18 cellular contexts compared by ENCODE assay signal in genomic region chr4:177444911-177445736, GRCh38. TPM values are rescaled to one million over a fixed set of nuclear protein-coding genes. Genes with fewer than 3 reads are reported as not detected.
DNase-seq lines count a peak whose midpoint lies in the region; ATAC-seq, FAIRE-seq and TF ChIP-seq lines count a peak whose summit lies in the region.
"Had no signal": no experiment of that assay in that cellular context is flagged by ENCODE, and none has a peak within 500 bp of the region (broad histone marks: within the 10 kb centered on the region; RNA-seq: fewer than 3 reads in every experiment).

No MANE protein-coding gene starts in this region.

- no peak overlapping the region for H3K9ac ChIP-seq in HepG2 (ENCODE audit: insufficient read depth, low read depth, low read length)

- TF ChIP-seq POLR2A in HepG2 (IDR thresholded peaks at IDR 0.05; ENCODE audit: insufficient read depth in 1 of 2, low read depth in 2 of 2, low read length in 2 of 2): no peak
- no peak for TF ChIP-seq POLR2A in right lobe of liver (IDR thresholded peaks at IDR 0.05)

- 84% methylated on average over 26 of the region's 26 CpGs for WGBS in HepG2 (ENCODE audit: low lambda C conversion rate)
- WGBS in right lobe of liver (ENCODE audit: insufficient coverage, low coverage, low lambda C conversion rate, missing lambda C conversion rate): 96% methylated on average over 6 of the region's 26 CpGs

- no peaks in the 10 kb centered on the region for H3K9me3 Mint-ChIP-seq in activated T-helper 2 cell treated with anti-CD3 and anti-CD28 coated beads, Interferon-gamma antibody, Interleukin-2, Interleukin-4, amounts not matched to agents 10 μg/mL and 5 μg/mL and 100 μg/mL, durations not matched to agents 14 hours and 24 hours and 36 hours

- intact Hi-C loops in HepG2 (cut with micrococcal nuclease; ENCODE audit: unreplicated experiment) (loop anchor here (5.0 kb wide), 3 partner anchors 53 to 1293 kb away; no protein-coding TSS in a partner anchor), right lobe of liver (cut with DNase I) (no loop called here), cardiac septum (cut with DNase I) (no loop called here)
- intact Hi-C loops in activated T-helper 2 cell treated with anti-CD3 and anti-CD28 coated beads, Interferon-gamma antibody, Interleukin-2, Interleukin-4, amounts not matched to agents 10 μg/mL and 5 μg/mL and 100 μg/mL, durations not matched to agents 14 hours and 24 hours and 36 hours (cut with micrococcal nuclease): loop anchor here (5.0 kb wide), 1 partner anchor 43 kb away; no protein-coding TSS in a partner anchor

- no peak overlapping the region for H3K27ac Mint-ChIP-seq in activated T-helper 2 cell treated with anti-CD3 and anti-CD28 coated beads, Interferon-gamma antibody, Interleukin-2, Interleukin-4, amounts not matched to agents 10 μg/mL and 5 μg/mL and 100 μg/mL, durations not matched to agents 14 hours and 24 hours and 36 hours

- H3K4me1 ChIP-seq in HepG2 (ENCODE audit: insufficient read depth, low read length) (peaks cover 18% of the 10 kb centered on the region), right lobe of liver (peaks cover 0 to 12% (median 3%) of the 10 kb centered on the region in 4 donors)

- TF ChIP-seq CTCF in HepG2 (CRISPR knock-in tag; IDR thresholded peaks at IDR 0.05) (no peak), right lobe of liver (IDR thresholded peaks at IDR 0.05) (no peak)

- peaks cover 45% of the 10 kb centered on the region for H3K4me1 Mint-ChIP-seq in activated T-helper 2 cell treated with anti-CD3 and anti-CD28 coated beads, Interferon-gamma antibody, Interleukin-2, Interleukin-4, amounts not matched to agents 10 μg/mL and 5 μg/mL and 100 μg/mL, durations not matched to agents 14 hours and 24 hours and 36 hours (ENCODE audit: low read depth)

- H3K9me3 ChIP-seq in HepG2 (ENCODE audit: low read length): no peaks in the 10 kb centered on the region
- H3K9me3 ChIP-seq in right lobe of liver: no peaks in the 10 kb centered on the region
- H3K9me3 ChIP-seq: esophagus muscularis mucosa, lower lobe of right lung, ovary, thyroid gland had no signal

- H3K4me3 Mint-ChIP-seq in activated T-helper 2 cell treated with anti-CD3 and anti-CD28 coated beads, Interferon-gamma antibody, Interleukin-2, Interleukin-4, amounts not matched to agents 10 μg/mL and 5 μg/mL and 100 μg/mL, durations not matched to agents 14 hours and 24 hours and 36 hours (ENCODE audit: low read depth): peak overlapping the region; percentile 54

- no peak overlapping the region for H2AFZ ChIP-seq in HepG2 (ENCODE audit: low read length)

- H3K27me3 ChIP-seq in HepG2 (ENCODE audit: control insufficient read depth in 1 of 2, insufficient read depth in 2 of 2, low read length in 2 of 2): no peaks in the 10 kb centered on the region
- no peaks in the 10 kb centered on the region for H3K27me3 ChIP-seq in right lobe of liver
- H3K27me3 ChIP-seq: esophagus muscularis mucosa, ovary, thyroid gland had no signal

- no peak overlapping the region for H3K27ac ChIP-seq in HepG2 (ENCODE audit: extremely low read length, insufficient read depth, low read length)
- H3K27ac ChIP-seq in right lobe of liver: no peak overlapping the region
- H3K27ac ChIP-seq: esophagus muscularis mucosa, lower lobe of right lung, ovary, thyroid gland had no signal

- H3K36me3 Mint-ChIP-seq in activated T-helper 2 cell treated with anti-CD3 and anti-CD28 coated beads, Interferon-gamma antibody, Interleukin-2, Interleukin-4, amounts not matched to agents 10 μg/mL and 5 μg/mL and 100 μg/mL, durations not matched to agents 14 hours and 24 hours and 36 hours (ENCODE audit: low read depth): peaks cover under 1% of the 10 kb centered on the region

- ATAC-seq in HepG2 (no peak), right lobe of liver (no peak)
- ATAC-seq: lower lobe of right lung had no signal

- H3K4me3 ChIP-seq in HepG2 (replicated peaks in 1 of 3; ENCODE audit: insufficient read depth in 1 of 3, low read depth in 2 of 3, low read length in 3 of 3): no peak overlapping the region
- no peak overlapping the region for H3K4me3 ChIP-seq in right lobe of liver
- H3K4me3 ChIP-seq: lower lobe of right lung, ovary, thyroid gland had no signal

- no peaks in the 10 kb centered on the region for H4K20me1 ChIP-seq in HepG2 (ENCODE audit: insufficient read depth, low read length)

- no peaks in the 10 kb centered on the region for H3K79me2 ChIP-seq in HepG2 (ENCODE audit: insufficient read depth, low read length)

- TF ChIP-seq RAD21 in HepG2 (CRISPR knock-in tag; IDR thresholded peaks at IDR 0.05): no peak

- BruUV-seq in HepG2 (replicated peaks; lab: Mats Ljungman, UMichigan): no TSS peak

- H3K27me3 Mint-ChIP-seq in activated T-helper 2 cell treated with anti-CD3 and anti-CD28 coated beads, Interferon-gamma antibody, Interleukin-2, Interleukin-4, amounts not matched to agents 10 μg/mL and 5 μg/mL and 100 μg/mL, durations not matched to agents 14 hours and 24 hours and 36 hours (ENCODE audit: low read depth): no peaks in the 10 kb centered on the region

- H3K4me2 ChIP-seq in HepG2 (ENCODE audit: low read depth, low read length): no peak overlapping the region

- H3K36me3 ChIP-seq in HepG2 (replicated peaks in 1 of 2; ENCODE audit: control insufficient read depth in 1 of 2, insufficient read depth in 2 of 2, low read length in 2 of 2): no peaks in the 10 kb centered on the region
- H3K36me3 ChIP-seq in right lobe of liver: no peaks in the 10 kb centered on the region
- H3K36me3 ChIP-seq: esophagus muscularis mucosa, lower lobe of right lung, ovary, thyroid gland had no signal

- TF ChIP-seq EP300 in HepG2 (IDR thresholded peaks at IDR 0.05; ENCODE audit: low read depth in 2 of 2, low read length in 2 of 2): no peak
- TF ChIP-seq EP300 in HepG2 (CRISPR knock-in tag; IDR thresholded peaks at IDR 0.05; ENCODE audit: borderline replicate concordance): no peak

- in situ Hi-C loops in HepG2 (cut with HindIII; ENCODE audit: extremely low pct_ligation_motif_present, low pct_unique_long_range_greater_than_20kb): no loop called here

- FAIRE-seq in HepG2 (lab: Jason Lieb, UNC): no peak
- FAIRE-seq: colon had no signal

- POLR2A ChIA-PET in HepG2 (lab: Yijun Ruan, JAX): no interaction called here

- no peak for DNase-seq in HepG2 (ENCODE audit: low spot score)
- DNase-seq in right lobe of liver: no peak
- DNase-seq in activated T-helper 2 cell treated with anti-CD3 and anti-CD28 coated beads, Interferon-gamma antibody, Interleukin-2, Interleukin-4, amounts not matched to agents 10 μg/mL and 5 μg/mL and 100 μg/mL, durations not matched to agents 14 hours and 24 hours and 36 hours (ENCODE audit: low spot score): no peak
- peak; percentile 69 for DNase-seq in islet precursor cell
- DNase-seq in T-helper 9 cell: no peak
- no peak for DNase-seq in NCI-H446 (lab: John Stamatoyannopoulos, UW)
- DNase-seq in cardiac septum (ENCODE audit: low spot score): no peak
- no peak for DNase-seq in germinal center (ENCODE audit: low spot score)
- DNase-seq: hypothalamus; Kasumi-1; lower lobe of right lung; NCI-H1694 treated with DMSO at 0.1 percent for 48 hours; ovary; SHP77; stimulated activated CD4-positive, alpha-beta T cell treated with anti-CD3 and anti-CD28 coated beads, Interleukin-12 subunit alpha, Interleukin-12 subunit beta, amount 100 ng/mL, for 4 hours had no signal

- CTCF ChIA-PET in HepG2 (lab: Yijun Ruan, JAX; ENCODE audit: low intra/inter-chr PET ratio, low total read pairs): no interaction called here

TF ChIP-seq in HepG2, 621 proteins besides CTCF, POLR2A, EP300 and RAD21 (continues in another document):
- no peak for TF ChIP-seq KDM2A (CRISPR knock-in tag; IDR thresholded peaks at IDR 0.05; ENCODE audit: borderline replicate concordance, low read depth)
- TF ChIP-seq ZFP91 (CRISPR knock-in tag; IDR thresholded peaks at IDR 0.05; ENCODE audit: borderline replicate concordance): no peak

RNA-seq across cellular contexts. Expression of gene AGA, which starts 2.9 kb away (rescaled TPM):
- 12.2 and 22.3 TPM in 2 replicates for total RNA-seq in HepG2 (2016; rRNA removed; fragmentation: Illumina TruSeq; extraction: Trizol)
- total RNA-seq in HepG2 (2016; cell fraction: cytosol; rRNA removed; fragmentation: Illumina TruSeq; extraction: Trizol; ENCODE audit: low read depth): 2.9 and 5.1 TPM in 2 replicates
- total RNA-seq in HepG2 (2016; cell fraction: insoluble cytoplasmic fraction; rRNA removed; fragmentation: Illumina TruSeq; extraction: Trizol): 14.5 and 23.2 TPM in 2 replicates
- total RNA-seq in HepG2 (2016; cell fraction: membrane; rRNA removed; fragmentation: Illumina TruSeq; extraction: Trizol): 5.5 and 7.9 TPM in 2 replicates
- 13.4 and 20.8 TPM in 2 replicates for total RNA-seq in HepG2 (2016; cell fraction: nucleus; rRNA removed; fragmentation: Illumina TruSeq; extraction: Trizol)
- polyA plus RNA-seq in HepG2 (2011; rRNA removed): 21.2 and 21.9 TPM in 2 replicates
- polyA plus RNA-seq in HepG2 (2011; cell fraction: cytosol; rRNA removed): 17.7 and 24.9 TPM in 2 replicates
- polyA plus RNA-seq in HepG2 (2011; cell fraction: nucleus; rRNA removed): 13.2 and 20.0 TPM in 2 replicates
- 25.3 and 27.5 TPM in 2 replicates for polyA plus RNA-seq in HepG2 (2012)
- 3.2 and 3.5 TPM in 2 replicates for polyA plus RNA-seq in HepG2 (2016; cell fraction: cytosol; fragmentation: Illumina TruSeq; extraction: Trizol; ENCODE audit: low read depth)
- polyA plus RNA-seq in HepG2 (2016; cell fraction: insoluble cytoplasmic fraction; fragmentation: Illumina TruSeq; extraction: Trizol; ENCODE audit: low read depth): 9.8 and 10.5 TPM in 2 replicates
- 5.9 TPM in 2 replicates for polyA plus RNA-seq in HepG2 (2016; cell fraction: membrane; fragmentation: Illumina TruSeq; extraction: Trizol; ENCODE audit: low read depth)
- 17.2 and 24.0 TPM in 2 replicates for polyA plus RNA-seq in HepG2 (2016; cell fraction: nucleus; fragmentation: Illumina TruSeq; extraction: Trizol; ENCODE audit: insufficient read depth, low read depth)
- polyA minus RNA-seq in HepG2 (2011; rRNA and poly(A)+ RNA removed; ENCODE audit: low replicate concordance): 9.0 and 18.1 TPM in 2 replicates
- 16.5 and 22.6 TPM in 2 replicates for polyA minus RNA-seq in HepG2 (2011; cell fraction: cytosol; rRNA and poly(A)+ RNA removed)
- 14.7 and 27.5 TPM in 2 replicates for polyA minus RNA-seq in HepG2 (2011; cell fraction: nucleus; rRNA and poly(A)+ RNA removed)
- total RNA-seq in right lobe of liver: 10 to 100 TPM; 15.9 to 26.8 (median 21.5) TPM
- 19.5 and 21.0 TPM in 2 replicates for total RNA-seq in activated T-helper 2 cell treated with anti-CD3 and anti-CD28 coated beads, Interferon-gamma antibody, Interleukin-2, Interleukin-4, amounts not matched to agents 10 μg/mL and 5 μg/mL and 100 μg/mL, durations not matched to agents 14 hours and 24 hours and 36 hours
- total RNA-seq in cardiac septum: 6.1 TPM

Comparison
In these comparisons a context has a peak if more than half of its experiments do, and no peak if none do; other contexts are left out.
1. intact Hi-C loops: an anchor here in HepG2 (5.0 kb wide) and activated T-helper 2 cell treated with anti-CD3 and anti-CD28 coated beads, Interferon-gamma antibody, Interleukin-2, Interleukin-4, amounts not matched to agents 10 μg/mL and 5 μg/mL and 100 μg/mL, durations not matched to agents 14 hours and 24 hours and 36 hours (5.0 kb wide); none called in right lobe of liver and cardiac septum.